In genomic region chrX:71283409-71284143, GRCh38 we compare ENCODE assay signal across 8 cellular contexts. TPM values are rescaled to one million over a fixed set of nuclear protein-coding genes. Genes with fewer than 3 reads are reported as not detected.
DNase-seq lines count a peak whose midpoint lies in the region; ATAC-seq and TF ChIP-seq lines count a peak whose summit lies in the region.

Gene NONO, plus strand, starts transcription at chrX:71283635. Its CDS starts 7,003 bp downstream, at chrX:71290638.

- H3K27me3 Mint-ChIP-seq in activated T-cell treated with anti-CD3 and anti-CD28 coated beads, Interleukin-2, amount 50 U/mL, for 24 hours: peaks cover 12% of the 10 kb centered on the region

- peak within 1 kb of the TSS; percentile 89 to 93 for H3K9ac ChIP-seq in mucosa of rectum (ENCODE audit: low read depth in 1 of 2, low read length in 2 of 2)

- H3K4me1 ChIP-seq in mucosa of rectum (ENCODE audit: control insufficient read depth in 2 of 2, insufficient read depth in 2 of 2, low read length in 2 of 2): peaks cover 0 to 4% of the 10 kb centered on the region in 2 donors

- peak; percentile 90 for ATAC-seq in GM21619 (IDR thresholded peaks at IDR 0.05; ENCODE audit: unreplicated experiment)

- H3K9me3 Mint-ChIP-seq in activated T-cell treated with anti-CD3 and anti-CD28 coated beads, Interleukin-2, amount 50 U/mL, for 24 hours: no peaks in the 10 kb centered on the region

- peak within 1 kb of the TSS; percentile 91 for H3K4me3 Mint-ChIP-seq in activated T-cell treated with anti-CD3 and anti-CD28 coated beads, Interleukin-2, amount 50 U/mL, for 24 hours

- H3K27ac Mint-ChIP-seq in activated T-cell treated with anti-CD3 and anti-CD28 coated beads, Interleukin-2, amount 50 U/mL, for 24 hours: peak within 1 kb of the TSS; percentile 99

- no peaks in the 10 kb centered on the region for H3K9me3 ChIP-seq in mucosa of rectum (ENCODE audit: control insufficient read depth in 2 of 2, low read length in 2 of 2)

- H3K27me3 ChIP-seq in mucosa of rectum (ENCODE audit: control insufficient read depth in 2 of 2, insufficient read depth in 2 of 2, low read length in 2 of 2): no peaks in the 10 kb centered on the region

- H3K4me1 Mint-ChIP-seq in activated T-cell treated with anti-CD3 and anti-CD28 coated beads, Interleukin-2, amount 50 U/mL, for 24 hours (ENCODE audit: low read depth): peaks cover 13% of the 10 kb centered on the region

- in situ Hi-C loops in KBM-7 (cut with MboI; ENCODE audit: low pct_unique_long_range_greater_than_20kb, low sequenced_read_pairs): no loop called here

- H3K36me3 ChIP-seq in mucosa of rectum (ENCODE audit: control insufficient read depth in 2 of 2, insufficient read depth in 2 of 2, low read length in 2 of 2): no peaks in the 10 kb centered on the region

- peak within 1 kb of the TSS; percentile 87 to 88 for H3K27ac ChIP-seq in mucosa of rectum (ENCODE audit: low read depth in 2 of 2, low read length in 2 of 2)

- peaks cover 42% of the 10 kb centered on the region for H3K36me3 Mint-ChIP-seq in activated T-cell treated with anti-CD3 and anti-CD28 coated beads, Interleukin-2, amount 50 U/mL, for 24 hours (ENCODE audit: low read depth)

- DNase-seq in DMS153 (lab: John Stamatoyannopoulos, UW) (peak; percentile 97), KBM-7 (peak; percentile 99), erythroblast (lab: John Stamatoyannopoulos, UW) (peak; percentile 98 to 99)
- peak; percentile 79 for DNase-seq in activated T-cell treated with anti-CD3 and anti-CD28 coated beads, Interleukin-2, amount 50 U/mL, for 24 hours
- DNase-seq in stimulated activated CD8-positive, alpha-beta memory T cell treated with anti-CD3 and anti-CD28 coated beads, Interleukin-4, amount 100 ng/mL, for 48 hours: peak; percentile 79

- TF ChIP-seq POLR2A in erythroblast (IDR thresholded peaks at IDR 0.05; ENCODE audit: low read length): peak; percentile 86

- H3K4me3 ChIP-seq in mucosa of rectum (ENCODE audit: low read length in 2 of 2): peak within 1 kb of the TSS; percentile 87 to 93

TF ChIP-seq in PFSK-1, 5 proteins besides CTCF, POLR2A, EP300 and RAD21:
- TF ChIP-seq SIN3A (IDR thresholded peaks at IDR 0.05; ENCODE audit: borderline replicate concordance, insufficient read depth, low read length) (no peak), POLR2AphosphoS5 (IDR thresholded peaks at IDR 0.05; ENCODE audit: low read depth, low read length) (peak; percentile 79), TAF1 (IDR thresholded peaks at IDR 0.05; ENCODE audit: borderline replicate concordance, insufficient read depth, low read length) (peak; percentile 70), REST (IDR thresholded peaks at IDR 0.05; ENCODE audit: insufficient read depth in 1 of 2, low read depth in 2 of 2, low read length in 2 of 2) (no peak), FOXP2 (optimal IDR thresholded peaks at IDR 0.05; ENCODE audit: borderline replicate concordance, extremely low read depth, extremely low read length, insufficient read depth) (no peak)

RNA-seq across cellular contexts. Expression of gene NONO, which starts in this region (rescaled TPM):
- 658 TPM for polyA plus RNA-seq in PFSK-1 (2012; ENCODE audit: insufficient read length, low read depth)

Comparison
In these comparisons a context has a peak if more than half of its experiments do, and no peak if none do; other contexts are left out.
1. Peak in every context shown above with its lines: DNase-seq, ATAC-seq, H3K4me3 ChIP-seq and H3K27ac ChIP-seq.